16 cellular contexts compared by ENCODE assay signal in genomic region chr5:132060501-132061161, GRCh38. TPM values are rescaled to one million over a fixed set of nuclear protein-coding genes. Genes with fewer than 3 reads are reported as not detected.
DNase-seq lines count a peak whose midpoint lies in the region; ATAC-seq and TF ChIP-seq lines count a peak whose summit lies in the region.
"Had no signal": no experiment of that assay in that cellular context is flagged by ENCODE, and none has a peak within 500 bp of the region (broad histone marks: within the 10 kb centered on the region; RNA-seq: fewer than 3 reads in every experiment).

A gene with protein sequence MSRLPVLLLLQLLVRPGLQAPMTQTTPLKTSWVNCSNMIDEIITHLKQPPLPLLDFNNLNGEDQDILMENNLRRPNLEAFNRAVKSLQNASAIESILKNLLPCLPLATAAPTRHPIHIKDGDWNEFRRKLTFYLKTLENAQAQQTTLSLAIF (plus strand): TSS chr5:132060655. CDS start chr5:132060707, 52 bp downstream.

- peak within 1 kb of the TSS in 2 of 3 donors; percentile 2 to 23 for H3K27ac Mint-ChIP-seq in CD4-positive, CD25-positive, alpha-beta regulatory T cell
- peak within 1 kb of the TSS; percentile 48; the same call in 1 of the 2 replicates for H3K27ac Mint-ChIP-seq in GM23338
- no peak within 1 kb of the TSS for H3K27ac Mint-ChIP-seq in activated naive CD8-positive, alpha-beta T cell
- H3K27ac Mint-ChIP-seq: stimulated activated naive CD8-positive, alpha-beta T cell treated with anti-CD3 and anti-CD28 coated beads, Interleukin-15, amount 100 ng/mL, for 72 hours had no signal

- no peaks in the 10 kb centered on the region for H3K27me3 Mint-ChIP-seq in CD4-positive, CD25-positive, alpha-beta regulatory T cell
- peaks cover 11% of the 10 kb centered on the region for H3K27me3 Mint-ChIP-seq in GM23338 (ENCODE audit: insufficient read depth, low read depth, poor library complexity)
- H3K27me3 Mint-ChIP-seq in activated naive CD8-positive, alpha-beta T cell = no peaks in the 10 kb centered on the region

- no peak within 1 kb of the TSS for H3K4me3 ChIP-seq in CD4-positive, CD25-positive, alpha-beta regulatory T cell (ENCODE audit: low read depth, low read length)
- H3K4me3 ChIP-seq in GM23338 = no peak within 1 kb of the TSS
- H3K4me3 ChIP-seq: cardiac muscle cell had no signal

- H2AFZ ChIP-seq in GM23338 = no peak within 1 kb of the TSS

- H3K36me3 ChIP-seq in CD4-positive, CD25-positive, alpha-beta regulatory T cell (ENCODE audit: control insufficient read depth, insufficient read depth, low read length) = no peaks in the 10 kb centered on the region
- H3K36me3 ChIP-seq in GM23338 (ENCODE audit: insufficient read depth) = no peaks in the 10 kb centered on the region
- H3K36me3 ChIP-seq: cardiac muscle cell had no signal

- no peaks in the 10 kb centered on the region for H4K20me1 ChIP-seq in GM23338 (replicated peaks; ENCODE audit: insufficient read depth)

- no peak within 1 kb of the TSS for H3K4me3 Mint-ChIP-seq in CD4-positive, CD25-positive, alpha-beta regulatory T cell
- H3K4me3 Mint-ChIP-seq in GM23338 = no peak within 1 kb of the TSS
- H3K4me3 Mint-ChIP-seq in activated naive CD8-positive, alpha-beta T cell = peak within 1 kb of the TSS; percentile 7
- H3K4me3 Mint-ChIP-seq: stimulated activated naive CD8-positive, alpha-beta T cell treated with anti-CD3 and anti-CD28 coated beads, Interleukin-15, amount 100 ng/mL, for 72 hours had no signal

- no peak for TF ChIP-seq CTCF in GM23338 (conservative IDR thresholded peaks at IDR 0.05; ENCODE audit: low read depth in 2 of 2)
- no peak for TF ChIP-seq CTCF in omental fat pad (IDR thresholded peaks at IDR 0.05)

- H3K27ac ChIP-seq in CD4-positive, CD25-positive, alpha-beta regulatory T cell (ENCODE audit: insufficient read depth, low read length, poor library complexity, severe bottlenecking) = no peak within 1 kb of the TSS
- H3K27ac ChIP-seq in GM23338 (ENCODE audit: low read depth) = no peak within 1 kb of the TSS
- H3K27ac ChIP-seq: cardiac muscle cell had no signal

- ATAC-seq in CD4-positive, CD25-positive, alpha-beta regulatory T cell (ENCODE audit: low read depth in 2 of 2) = no peak
- no peak for ATAC-seq in GM23338
- no peak for ATAC-seq in omental fat pad (ENCODE audit: low FRiP score)
- ATAC-seq: sciatic nerve; stimulated activated naive CD8-positive, alpha-beta T cell treated with anti-CD3 and anti-CD28 coated beads, Interleukin-15, amount 100 ng/mL, for 72 hours had no signal

- H3K9me3 ChIP-seq in CD4-positive, CD25-positive, alpha-beta regulatory T cell (ENCODE audit: control insufficient read depth in 2 of 2, low read length in 2 of 2) = no peaks in the 10 kb centered on the region

- H3K27me3 ChIP-seq in CD4-positive, CD25-positive, alpha-beta regulatory T cell (ENCODE audit: control insufficient read depth, insufficient read depth, low read length) = no peaks in the 10 kb centered on the region
- no peaks in the 10 kb centered on the region for H3K27me3 ChIP-seq in GM23338 (ENCODE audit: insufficient read depth)
- H3K27me3 ChIP-seq: cardiac muscle cell had no signal

- no peaks in the 10 kb centered on the region for H3F3A ChIP-seq in GM23338 (replicated peaks; ENCODE audit: low read depth)

- no peaks in the 10 kb centered on the region for H3K9me3 Mint-ChIP-seq in CD4-positive, CD25-positive, alpha-beta regulatory T cell
- H3K9me3 Mint-ChIP-seq in GM23338 = no peaks in the 10 kb centered on the region
- no peaks in the 10 kb centered on the region for H3K9me3 Mint-ChIP-seq in activated naive CD8-positive, alpha-beta T cell (ENCODE audit: low read depth)
- H3K9me3 Mint-ChIP-seq: stimulated activated naive CD8-positive, alpha-beta T cell treated with anti-CD3 and anti-CD28 coated beads, Interleukin-15, amount 100 ng/mL, for 72 hours had no signal

- H3K4me1 Mint-ChIP-seq in CD4-positive, CD25-positive, alpha-beta regulatory T cell = peaks cover 0 to 36% (median 14%) of the 10 kb centered on the region in 4 donors
- H3K4me1 Mint-ChIP-seq in GM23338 = peaks cover 8% of the 10 kb centered on the region
- peaks cover 40% of the 10 kb centered on the region for H3K4me1 Mint-ChIP-seq in activated naive CD8-positive, alpha-beta T cell (ENCODE audit: low read depth)

- H3K4me2 ChIP-seq in GM23338 = no peak within 1 kb of the TSS

- H3K4me1 ChIP-seq in CD4-positive, CD25-positive, alpha-beta regulatory T cell (ENCODE audit: control insufficient read depth, insufficient read depth, low read length, poor library complexity, severe bottlenecking) = peaks cover 30% of the 10 kb centered on the region
- no peaks in the 10 kb centered on the region for H3K4me1 ChIP-seq in GM23338 (ENCODE audit: insufficient read depth)

- no peaks in the 10 kb centered on the region for H3K79me2 ChIP-seq in GM23338 (replicated peaks; ENCODE audit: insufficient read depth)

- no peak for DNase-seq in CD4-positive, CD25-positive, alpha-beta regulatory T cell
- DNase-seq in GM23338 (ENCODE audit: low spot score) = no peak
- DNase-seq in omental fat pad (ENCODE audit: low spot score) = peak; percentile 7
- no peak for DNase-seq in DMS 273 treated with DMSO at 0.1 percent for 48 hours (lab: John Stamatoyannopoulos, UW)
- DNase-seq in cerebellar cortex (ENCODE audit: low spot score) = no peak
- no peak for DNase-seq in epidermal melanocyte (ENCODE audit: insufficient read length, low spot score)
- DNase-seq: GOT3, NCI-H1930 had no signal

- H3K9me2 ChIP-seq in GM23338 (ENCODE audit: insufficient read depth) = no peaks in the 10 kb centered on the region; the same call in 1 of the 2 replicates

- no peaks in the 10 kb centered on the region for H3K36me3 Mint-ChIP-seq in CD4-positive, CD25-positive, alpha-beta regulatory T cell
- no peaks in the 10 kb centered on the region; the same call in 2 of the 3 replicates for H3K36me3 Mint-ChIP-seq in GM23338 (ENCODE audit: low read depth)
- no peaks in the 10 kb centered on the region for H3K36me3 Mint-ChIP-seq in activated naive CD8-positive, alpha-beta T cell

TF ChIP-seq in GM23338, 12 proteins besides CTCF, POLR2A, EP300 and RAD21 (continues in another document):
- TF ChIP-seq ZNF331 (CRISPR knock-in tag; IDR thresholded peaks at IDR 0.05; ENCODE audit: low read depth) (no peak), ZNF462 (CRISPR knock-in tag; IDR thresholded peaks at IDR 0.05) (no peak)

RNA-seq across cellular contexts. Expression of the gene that starts here (rescaled TPM):
- not detected for total RNA-seq in CD4-positive, CD25-positive, alpha-beta regulatory T cell
- not detected for polyA plus RNA-seq in CD4-positive, CD25-positive, alpha-beta regulatory T cell
- total RNA-seq in GM23338 (2014; rRNA removed; shearing (Covaris generic)) = not detected in 2 replicates
- polyA plus RNA-seq in GM23338 (2016; fragmentation: Nextera tagmentation; extraction: Ambion mirVana) = not detected in 2 replicates
- total RNA-seq in omental fat pad = not detected
- total RNA-seq: cardiac muscle cell, endothelial cell of umbilical vein, kidney epithelial cell, LHCN-M2, sciatic nerve had no signal
- polyA plus RNA-seq: BJ, cardiac muscle cell, endothelial cell of umbilical vein had no signal

Comparison
In these comparisons a context has a peak if more than half of its experiments do, and no peak if none do; other contexts are left out.
1. Peak in DNase-seq in omental fat pad; RNA of the gene not detected or under 1 TPM.